In genomic region chr3:138066972-138067371, GRCh38 we compare ENCODE assay signal across 18 cellular contexts. TPM values are rescaled to one million over a fixed set of nuclear protein-coding genes. Genes with fewer than 3 reads are reported as not detected.
A peak's percentile ranks its signal among the peaks of the same experiment; 100 is the strongest.
DNase-seq lines count a peak whose midpoint lies in the region; ATAC-seq and TF ChIP-seq lines count a peak whose summit lies in the region.
"Had no signal": no experiment of that assay in that cellular context is flagged by ENCODE, and none has a peak within 500 bp of the region (broad histone marks: within the 10 kb centered on the region; RNA-seq: fewer than 3 reads in every experiment).

No MANE protein-coding gene starts in this region.

- peak; percentile 2 for DNase-seq in activated CD8-positive, alpha-beta T cell treated with anti-CD3 and anti-CD28 coated beads, Interleukin-2, amount 10 ng/mL, durations not matched to agents 7 days and 5 days
- DNase-seq in activated CD8-positive, alpha-beta T cell treated with anti-CD3 and anti-CD28 coated beads for 36 hours: no peak
- no peak for DNase-seq in D341Med (ENCODE audit: low spot score)
- DNase-seq: CD4-positive, alpha-beta memory T cell; DMS79 treated with DMSO at 0.1 percent for 48 hours; GF-D8; GOT3; H7; HFFc6; KG1 had no signal

- no peak overlapping the region for H3K27ac Mint-ChIP-seq in activated CD8-positive, alpha-beta T cell treated with anti-CD3 and anti-CD28 coated beads, Interleukin-2, amount 10 ng/mL, durations not matched to agents 7 days and 5 days
- H3K27ac Mint-ChIP-seq in activated CD8-positive, alpha-beta T cell treated with anti-CD3 and anti-CD28 coated beads for 36 hours: no peak overlapping the region
- H3K27ac Mint-ChIP-seq in activated T-helper 17 cell treated with anti-CD3 and anti-CD28 coated beads, Interleukin-2, amount 50 U/mL, for 72 hours: peak overlapping the region; percentile 67
- H3K27ac Mint-ChIP-seq: CD4-positive, alpha-beta memory T cell; HFFc6 had no signal

- intact Hi-C loops in activated CD8-positive, alpha-beta T cell treated with anti-CD3 and anti-CD28 coated beads for 36 hours (cut with micrococcal nuclease): no loop called here

- no peaks in the 10 kb centered on the region for H3K36me3 Mint-ChIP-seq in activated CD8-positive, alpha-beta T cell treated with anti-CD3 and anti-CD28 coated beads, Interleukin-2, amount 10 ng/mL, durations not matched to agents 7 days and 5 days (ENCODE audit: low read depth)
- H3K36me3 Mint-ChIP-seq in activated CD8-positive, alpha-beta T cell treated with anti-CD3 and anti-CD28 coated beads for 36 hours (ENCODE audit: low read depth): no peaks in the 10 kb centered on the region
- H3K36me3 Mint-ChIP-seq in activated T-helper 17 cell treated with anti-CD3 and anti-CD28 coated beads, Interleukin-2, amount 50 U/mL, for 72 hours (ENCODE audit: low read depth): no peaks in the 10 kb centered on the region
- H3K36me3 Mint-ChIP-seq: CD4-positive, alpha-beta memory T cell had no signal

- no peaks in the 10 kb centered on the region for H3K9me3 Mint-ChIP-seq in activated CD8-positive, alpha-beta T cell treated with anti-CD3 and anti-CD28 coated beads, Interleukin-2, amount 10 ng/mL, durations not matched to agents 7 days and 5 days (ENCODE audit: insufficient read depth)
- H3K9me3 Mint-ChIP-seq in activated CD8-positive, alpha-beta T cell treated with anti-CD3 and anti-CD28 coated beads for 36 hours: no peaks in the 10 kb centered on the region
- no peaks in the 10 kb centered on the region for H3K9me3 Mint-ChIP-seq in activated T-helper 17 cell treated with anti-CD3 and anti-CD28 coated beads, Interleukin-2, amount 50 U/mL, for 72 hours
- H3K9me3 Mint-ChIP-seq: CD14-positive monocyte; CD4-positive, alpha-beta memory T cell; HFFc6 had no signal

- peaks cover 13% of the 10 kb centered on the region for H3K27me3 Mint-ChIP-seq in activated CD8-positive, alpha-beta T cell treated with anti-CD3 and anti-CD28 coated beads, Interleukin-2, amount 10 ng/mL, durations not matched to agents 7 days and 5 days (ENCODE audit: low read depth)
- H3K27me3 Mint-ChIP-seq in activated CD8-positive, alpha-beta T cell treated with anti-CD3 and anti-CD28 coated beads for 36 hours: peaks cover 6% of the 10 kb centered on the region
- peaks cover 22% of the 10 kb centered on the region for H3K27me3 Mint-ChIP-seq in activated T-helper 17 cell treated with anti-CD3 and anti-CD28 coated beads, Interleukin-2, amount 50 U/mL, for 72 hours

- POLR2A ChIA-PET in activated CD8-positive, alpha-beta T cell treated with anti-CD3 and anti-CD28 coated beads, Interleukin-2, amount 10 ng/mL, durations not matched to agents 7 days and 5 days (lab: Charles Lee): interaction anchor here (1.5 kb wide), 1 partner anchor 15 kb away, joined by 10 read pairs; no protein-coding TSS in a partner anchor
- POLR2A ChIA-PET in activated CD8-positive, alpha-beta T cell treated with anti-CD3 and anti-CD28 coated beads for 36 hours (lab: Charles Lee): no interaction called here

- no peak for ATAC-seq in activated CD8-positive, alpha-beta T cell treated with anti-CD3 and anti-CD28 coated beads, Interleukin-2, amount 10 ng/mL, durations not matched to agents 7 days and 5 days
- ATAC-seq in activated CD8-positive, alpha-beta T cell treated with anti-CD3 and anti-CD28 coated beads for 36 hours: no peak
- ATAC-seq in HG03066 (IDR thresholded peaks at IDR 0.05; ENCODE audit: low read depth, unreplicated experiment) (peak; percentile 2), HG02970 (IDR thresholded peaks at IDR 0.05; ENCODE audit: low FRiP score, unreplicated experiment) (no peak), HG03196 (IDR thresholded peaks at IDR 0.05; ENCODE audit: unreplicated experiment) (no peak)
- no peak for ATAC-seq in activated T-helper 17 cell treated with anti-CD3 and anti-CD28 coated beads, Interleukin-2, amount 50 U/mL, for 72 hours (replicated peaks)
- ATAC-seq: A549, HCT116, HepG2 had no signal

- no peak overlapping the region for H3K4me3 Mint-ChIP-seq in activated CD8-positive, alpha-beta T cell treated with anti-CD3 and anti-CD28 coated beads, Interleukin-2, amount 10 ng/mL, durations not matched to agents 7 days and 5 days
- H3K4me3 Mint-ChIP-seq in activated CD8-positive, alpha-beta T cell treated with anti-CD3 and anti-CD28 coated beads for 36 hours: no peak overlapping the region
- no peak overlapping the region for H3K4me3 Mint-ChIP-seq in activated T-helper 17 cell treated with anti-CD3 and anti-CD28 coated beads, Interleukin-2, amount 50 U/mL, for 72 hours
- H3K4me3 Mint-ChIP-seq: CD14-positive monocyte; CD4-positive, alpha-beta memory T cell; HFFc6 had no signal

- CTCF ChIA-PET in activated CD8-positive, alpha-beta T cell treated with anti-CD3 and anti-CD28 coated beads, Interleukin-2, amount 10 ng/mL, durations not matched to agents 7 days and 5 days (lab: Charles Lee): interaction anchor here (0.8 to 5.4 kb wide), 7 partner anchors 13 to 61 kb away, joined by 3 to 60 read pairs (median 4); partner anchors contain the start of gene DZIP1L
- CTCF ChIA-PET in activated CD8-positive, alpha-beta T cell treated with anti-CD3 and anti-CD28 coated beads for 36 hours (lab: Charles Lee): interaction anchor here (0.7 to 12.7 kb wide), 6 partner anchors 17 to 113 kb away, joined by 3 to 181 read pairs (median 4); partner anchors contain the start of gene DZIP1L

- TF ChIP-seq CTCF in activated CD8-positive, alpha-beta T cell treated with anti-CD3 and anti-CD28 coated beads for 36 hours (IDR thresholded peaks at IDR 0.05): no peak

- H3K4me1 Mint-ChIP-seq in activated CD8-positive, alpha-beta T cell treated with anti-CD3 and anti-CD28 coated beads, Interleukin-2, amount 10 ng/mL, durations not matched to agents 7 days and 5 days (ENCODE audit: low read depth): peaks cover 17% of the 10 kb centered on the region
- H3K4me1 Mint-ChIP-seq in activated CD8-positive, alpha-beta T cell treated with anti-CD3 and anti-CD28 coated beads for 36 hours (ENCODE audit: low read depth): peaks cover 4% of the 10 kb centered on the region
- H3K4me1 Mint-ChIP-seq in activated T-helper 17 cell treated with anti-CD3 and anti-CD28 coated beads, Interleukin-2, amount 50 U/mL, for 72 hours: peaks cover 7% of the 10 kb centered on the region
- H3K4me1 Mint-ChIP-seq: CD4-positive, alpha-beta memory T cell had no signal

RNA-seq across cellular contexts. Expression of gene DZIP1L, which starts 48.4 kb away (rescaled TPM):
- not detected for total RNA-seq in activated CD8-positive, alpha-beta T cell treated with anti-CD3 and anti-CD28 coated beads, Interleukin-2, amount 10 ng/mL, durations not matched to agents 7 days and 5 days
- not detected for total RNA-seq in activated CD8-positive, alpha-beta T cell treated with anti-CD3 and anti-CD28 coated beads for 36 hours
- total RNA-seq in activated T-helper 17 cell treated with anti-CD3 and anti-CD28 coated beads, Interleukin-2, amount 50 U/mL, for 72 hours: not detected
- total RNA-seq: CD4-positive, alpha-beta memory T cell had no signal

RNA-seq across cellular contexts. Expression of gene CLDN18, which starts 57.0 kb away (rescaled TPM):
- total RNA-seq in activated CD8-positive, alpha-beta T cell treated with anti-CD3 and anti-CD28 coated beads, Interleukin-2, amount 10 ng/mL, durations not matched to agents 7 days and 5 days: not detected
- not detected for total RNA-seq in activated CD8-positive, alpha-beta T cell treated with anti-CD3 and anti-CD28 coated beads for 36 hours
- total RNA-seq in activated T-helper 17 cell treated with anti-CD3 and anti-CD28 coated beads, Interleukin-2, amount 50 U/mL, for 72 hours: not detected
- total RNA-seq: CD4-positive, alpha-beta memory T cell; HepG2; HFFc6 had no signal
